In genomic region chr2:46462936-46463335, GRCh38 we compare ENCODE assay signal across 18 cellular contexts. TPM values are rescaled to one million over a fixed set of nuclear protein-coding genes. Genes with fewer than 3 reads are reported as not detected.
DNase-seq lines count a peak whose midpoint lies in the region; ATAC-seq and TF ChIP-seq lines count a peak whose summit lies in the region.
"Had no signal": no experiment of that assay in that cellular context is flagged by ENCODE, and none has a peak within 500 bp of the region (broad histone marks: within the 10 kb centered on the region; RNA-seq: fewer than 3 reads in every experiment).

No MANE protein-coding gene starts in this region.

- DNase-seq in GM23248: peak; percentile 37
- peak; percentile 20 for DNase-seq in dedifferentiated amniotic fluid mesenchymal stem cell (ENCODE audit: extremely low spot score)
- DNase-seq in hepatic stellate cell (ENCODE audit: low spot score): peak; percentile 27
- DNase-seq in RKO (ENCODE audit: low spot score): no peak
- no peak for DNase-seq in PC-3
- no peak for DNase-seq in Right ventricle myocardium inferior (ENCODE audit: missing footprints)
- no peak for DNase-seq in GOT3 (lab: John Stamatoyannopoulos, UW)
- DNase-seq: CD4-positive, CD25-positive, alpha-beta regulatory T cell; NCI-H1048; NCI-H146; NCI-H2081 treated with DMSO at 0.1 percent for 48 hours; NCI-H2227 treated with DMSO at 0.1 percent for 48 hours; NCI-H526; Right ventricle myocardium superior had no signal

- H3K27ac ChIP-seq in GM23248: no peak overlapping the region
- no peak overlapping the region for H3K27ac ChIP-seq in PC-3 (ENCODE audit: low read length)

- H3K4me1 ChIP-seq in GM23248 (ENCODE audit: insufficient read depth) (no peaks in the 10 kb centered on the region), PC-3 (ENCODE audit: insufficient read depth, low read length) (peaks cover 11% of the 10 kb centered on the region)

- H3K9me2 ChIP-seq in GM23248 (ENCODE audit: insufficient read depth) (no peaks in the 10 kb centered on the region), PC-3 (replicated peaks; ENCODE audit: low read length) (no peaks in the 10 kb centered on the region)

- CTCF ChIA-PET in PC-3 (lab: Charles Lee): no interaction called here

- H3K4me3 ChIP-seq in GM23248 (no peak overlapping the region), PC-3 (ENCODE audit: low read length) (no peak overlapping the region)
- H3K4me3 ChIP-seq: K562 had no signal

- H3F3A ChIP-seq in GM23248 (ENCODE audit: insufficient read depth) (no peaks in the 10 kb centered on the region), PC-3 (ENCODE audit: low read length, unreplicated experiment) (no peaks in the 10 kb centered on the region)

- TF ChIP-seq CTCF in PC-3 (conservative IDR thresholded peaks at IDR 0.05; ENCODE audit: low read depth, low read length): no peak

- WGBS in GM23248 (ENCODE audit: low coverage in 1 of 2, low lambda C conversion rate in 2 of 2, missing lambda C conversion rate in 2 of 2), 2 experiments: 75 to 83% methylated on average over 3 of the region's 3 CpGs

- H3K4me2 ChIP-seq in GM23248 (ENCODE audit: unreplicated experiment): no peak overlapping the region
- no peak overlapping the region for H3K4me2 ChIP-seq in PC-3 (ENCODE audit: low read length)

- no peak for ATAC-seq in PC-3
- no peak for ATAC-seq in Right ventricle myocardium inferior
- ATAC-seq: HCT116, K562 had no signal

- BruUV-seq in PC-3 (replicated peaks; lab: Mats Ljungman, UMichigan): no TSS peak

- H2AFZ ChIP-seq in GM23248 (no peak overlapping the region), PC-3 (ENCODE audit: low read length) (no peak overlapping the region)

- H3K9ac ChIP-seq in GM23248: no peak overlapping the region
- no peak overlapping the region for H3K9ac ChIP-seq in PC-3 (ENCODE audit: low read length)

- no peaks in the 10 kb centered on the region for H3K79me2 ChIP-seq in GM23248 (ENCODE audit: insufficient read depth)
- H3K79me2 ChIP-seq in PC-3 (ENCODE audit: low read length): no peaks in the 10 kb centered on the region

- H3K36me3 ChIP-seq in GM23248 (ENCODE audit: low read depth): no peaks in the 10 kb centered on the region
- no peaks in the 10 kb centered on the region for H3K36me3 ChIP-seq in PC-3 (ENCODE audit: low read depth, low read length)

- H3K9me3 ChIP-seq in GM23248 (ENCODE audit: low read depth) (no peaks in the 10 kb centered on the region), PC-3 (ENCODE audit: low read length) (no peaks in the 10 kb centered on the region)

- H4K20me1 ChIP-seq in GM23248 (ENCODE audit: insufficient read depth): no peaks in the 10 kb centered on the region
- H4K20me1 ChIP-seq in PC-3 (ENCODE audit: low read length): no peaks in the 10 kb centered on the region

- in situ Hi-C loops in GM23248 (cut with MboI): no loop called here

- POLR2A ChIA-PET in PC-3 (lab: Charles Lee; ENCODE audit: unreplicated experiment): interaction anchor here (0.5 kb wide), 1 partner anchor 33 kb away, joined by 4 read pairs; no protein-coding TSS in a partner anchor

- H3K27me3 ChIP-seq in GM23248 (replicated peaks; ENCODE audit: insufficient read depth) (no peaks in the 10 kb centered on the region), PC-3 (ENCODE audit: low read length) (no peaks in the 10 kb centered on the region)

- intact Hi-C loops in PC-3 (cut with micrococcal nuclease) (no loop called here), Right ventricle myocardium inferior (cut with DNase I) (loop anchor here (1.0 kb wide), 1 partner anchor 452 kb away; no protein-coding TSS in a partner anchor)

RNA-seq across cellular contexts. Expression of gene TMEM247, which starts 16.4 kb away (rescaled TPM):
- total RNA-seq in GM23248 (2014; rRNA removed; shearing (Covaris generic)): not detected in 2 replicates
- polyA plus RNA-seq in GM23248 (2016; fragmentation: Nextera tagmentation; extraction: Ambion mirVana): not detected in 2 replicates
- total RNA-seq in PC-3 (2014; rRNA removed): not detected in 2 replicates
- total RNA-seq in Right ventricle myocardium inferior: not detected
- total RNA-seq: CD4-positive, CD25-positive, alpha-beta regulatory T cell; G401; HT-29; Right ventricle myocardium superior had no signal
- polyA plus RNA-seq: CD4-positive, CD25-positive, alpha-beta regulatory T cell had no signal

Comparison
In these comparisons a context has a peak if more than half of its experiments do, and no peak if none do; other contexts are left out.
1. DNase-seq: peak in GM23248 (single experiment), dedifferentiated amniotic fluid mesenchymal stem cell (single experiment) and hepatic stellate cell (single experiment); none in RKO (single experiment), PC-3 (single experiment), Right ventricle myocardium inferior (single experiment) and GOT3 (single experiment).